ENCODE assay signal across 2 cellular contexts in genomic region chr2:120945091-120945490, GRCh38.
TF ChIP-seq lines count a peak whose summit lies in the region.

No MANE protein-coding gene starts in this region.

TF ChIP-seq in A549, 52 proteins besides CTCF, POLR2A, EP300 and RAD21 (continued from another document):
- no peak for TF ChIP-seq ELK1 (IDR thresholded peaks at IDR 0.05; ENCODE audit: low read depth, low read length)
- TF ChIP-seq CHD4 (IDR thresholded peaks at IDR 0.05; ENCODE audit: borderline replicate concordance), result no peak
- no peak for TF ChIP-seq HOXB13 (CRISPR knock-in tag; IDR thresholded peaks at IDR 0.05; ENCODE audit: low read depth)

TF ChIP-seq in IMR-90, 13 proteins besides CTCF, POLR2A, EP300 and RAD21 (continued from another document):
- TF ChIP-seq MXI1 (IDR thresholded peaks at IDR 0.05; ENCODE audit: borderline replicate concordance, low read depth, low read length) (no peak), NFE2L2 (IDR thresholded peaks at IDR 0.05; ENCODE audit: low read depth, low read length) (no peak), CHD1 (IDR thresholded peaks at IDR 0.05; ENCODE audit: low read depth, low read length) (no peak), CEBPB (IDR thresholded peaks at IDR 0.05; ENCODE audit: low read depth, low read length) (no peak), SMC3 (IDR thresholded peaks at IDR 0.05; ENCODE audit: low read depth, low read length) (no peak)
